Comparison of ENCODE assay signal across 8 cellular contexts in genomic region chr15:45201557-45202246, GRCh38. TPM values are rescaled to one million over a fixed set of nuclear protein-coding genes. Genes with fewer than 3 reads are reported as not detected.
A peak's percentile ranks its signal among the peaks of the same experiment; 100 is the strongest.
DNase-seq lines count a peak whose midpoint lies in the region; ATAC-seq and TF ChIP-seq lines count a peak whose summit lies in the region.

No MANE protein-coding gene starts in this region.

- H3K4me1 ChIP-seq in CD8-positive, alpha-beta memory T cell (ENCODE audit: insufficient read depth, low read length): peaks cover 16% of the 10 kb centered on the region
- H3K4me1 ChIP-seq in Loucy (ENCODE audit: insufficient read depth, low read length, poor library complexity, severe bottlenecking): peaks cover 25% of the 10 kb centered on the region
- peaks cover 5% of the 10 kb centered on the region for H3K4me1 ChIP-seq in effector memory CD4-positive, alpha-beta T cell (ENCODE audit: control insufficient read depth, insufficient read depth, low read length, poor library complexity, severe bottlenecking)

- ATAC-seq in GM19467 (IDR thresholded peaks at IDR 0.05; ENCODE audit: unreplicated experiment): no peak
- no peak for ATAC-seq in HG03439 (IDR thresholded peaks at IDR 0.05; ENCODE audit: unreplicated experiment)
- ATAC-seq in HG02884 (IDR thresholded peaks at IDR 0.05; ENCODE audit: unreplicated experiment): no peak
- ATAC-seq in GM18907 (IDR thresholded peaks at IDR 0.05; ENCODE audit: unreplicated experiment): no peak

- H2AFZ ChIP-seq in Loucy (ENCODE audit: low read length): no peak overlapping the region

- H3K27me3 Mint-ChIP-seq in CD8-positive, alpha-beta memory T cell: peaks cover 3 to 17% of the 10 kb centered on the region in 2 donors

- H3K27ac ChIP-seq in CD8-positive, alpha-beta memory T cell (ENCODE audit: low read depth, low read length): peak overlapping the region; percentile 94
- H3K27ac ChIP-seq in effector memory CD4-positive, alpha-beta T cell (ENCODE audit: insufficient read depth, low read length, poor library complexity, severe bottlenecking): peak overlapping the region; percentile 86

- H3F3A ChIP-seq in Loucy (ENCODE audit: low read depth): no peaks in the 10 kb centered on the region

- H3K4me3 Mint-ChIP-seq in CD8-positive, alpha-beta memory T cell: peak overlapping the region in 1 of 7 donors; percentile 18

- no peaks in the 10 kb centered on the region for H3K9me3 ChIP-seq in CD8-positive, alpha-beta memory T cell (ENCODE audit: low read length)
- no peaks in the 10 kb centered on the region for H3K9me3 ChIP-seq in Loucy (ENCODE audit: insufficient read depth, low read depth, low read length)
- no peaks in the 10 kb centered on the region for H3K9me3 ChIP-seq in effector memory CD4-positive, alpha-beta T cell (ENCODE audit: control insufficient read depth, low read length)

- H3K4me1 Mint-ChIP-seq in CD8-positive, alpha-beta memory T cell: peaks cover 4 to 22% (median 13%) of the 10 kb centered on the region in 3 donors

- H3K9me2 ChIP-seq in Loucy (replicated peaks; ENCODE audit: low read depth, low read length): no peaks in the 10 kb centered on the region

- H3K4me3 ChIP-seq in CD8-positive, alpha-beta memory T cell (ENCODE audit: low read length): peak overlapping the region; percentile 94
- H3K4me3 ChIP-seq in Loucy (ENCODE audit: low read length, poor library complexity, severe bottlenecking) (peak overlapping the region; percentile 84), skeletal muscle cell (ENCODE audit: low read depth, low read length) (peak overlapping the region; percentile 71)
- no peak overlapping the region for H3K4me3 ChIP-seq in effector memory CD4-positive, alpha-beta T cell (ENCODE audit: insufficient read depth, low read depth, low read length, poor library complexity, severe bottlenecking)

- H3K4me2 ChIP-seq in Loucy (ENCODE audit: low read depth, low read length, poor library complexity, severe bottlenecking): peak overlapping the region; percentile 70

- H4K20me1 ChIP-seq in Loucy (ENCODE audit: insufficient read depth, low read length, poor library complexity, severe bottlenecking): no peaks in the 10 kb centered on the region

- H3K9me3 Mint-ChIP-seq in CD8-positive, alpha-beta memory T cell: peaks cover 0 to 5% (median 3%) of the 10 kb centered on the region in 5 donors

- peak overlapping the region; percentile 92 for H3K9ac ChIP-seq in Loucy (ENCODE audit: low read depth, low read length, poor library complexity, severe bottlenecking)

- TF ChIP-seq CTCF in Loucy (conservative IDR thresholded peaks at IDR 0.05; ENCODE audit: low read length): no peak

- H3K36me3 ChIP-seq in CD8-positive, alpha-beta memory T cell (ENCODE audit: insufficient read depth, low read length): no peaks in the 10 kb centered on the region
- no peaks in the 10 kb centered on the region for H3K36me3 ChIP-seq in Loucy (ENCODE audit: insufficient read depth, low read length)
- H3K36me3 ChIP-seq in effector memory CD4-positive, alpha-beta T cell (ENCODE audit: control insufficient read depth, insufficient read depth, low read length): no peaks in the 10 kb centered on the region

- H3K36me3 Mint-ChIP-seq in CD8-positive, alpha-beta memory T cell: peaks cover 0 to 12% (median 0%) of the 10 kb centered on the region in 3 donors

- H3K27ac Mint-ChIP-seq in CD8-positive, alpha-beta memory T cell: no peak overlapping the region

- CTCF ChIA-PET in CD8-positive, alpha-beta memory T cell (lab: Charles Lee): interaction anchor here (0.7 to 3.5 kb wide), 11 partner anchors 9 to 258 kb away, joined by 3 to 14 read pairs (median 4); a partner anchor contains a TSS

- POLR2A ChIA-PET in CD8-positive, alpha-beta memory T cell (lab: Charles Lee): interaction anchor here (0.7 to 3.2 kb wide), 6 partner anchors 14 to 386 kb away, joined by 3 to 26 read pairs (median 8); partner anchors contain the start of genes BLOC1S6 and SHF

- no peak for DNase-seq in CD8-positive, alpha-beta memory T cell
- DNase-seq in effector memory CD4-positive, alpha-beta T cell: no peak
- DNase-seq in skeletal muscle cell (ENCODE audit: low read depth): no peak

- H3K27me3 ChIP-seq in CD8-positive, alpha-beta memory T cell (ENCODE audit: insufficient read depth, low read length, poor library complexity, severe bottlenecking): no peaks in the 10 kb centered on the region
- no peaks in the 10 kb centered on the region for H3K27me3 ChIP-seq in Loucy (ENCODE audit: insufficient read depth, low read length, poor library complexity, severe bottlenecking)
- no peaks in the 10 kb centered on the region for H3K27me3 ChIP-seq in effector memory CD4-positive, alpha-beta T cell (replicated peaks; ENCODE audit: control insufficient read depth, insufficient read depth, low read length, poor library complexity, severe bottlenecking)

- no peaks in the 10 kb centered on the region for H3K79me2 ChIP-seq in Loucy (ENCODE audit: insufficient read depth, low read length)

RNA-seq across cellular contexts. Expression of gene SHF, which starts 13.9 kb away (rescaled TPM):
- total RNA-seq in CD8-positive, alpha-beta memory T cell: 10 to 100 TPM; 25.4 to 29.5 TPM
- polyA plus RNA-seq in CD8-positive, alpha-beta memory T cell: 1.5 TPM

RNA-seq across cellular contexts. Expression of gene SLC28A2, which starts 50.3 kb away (rescaled TPM):
- not detected for total RNA-seq in CD8-positive, alpha-beta memory T cell
- not detected for polyA plus RNA-seq in CD8-positive, alpha-beta memory T cell
